ENCODE assay signal across 8 cellular contexts in genomic region chr21:39314155-39315027, GRCh38. TPM values are rescaled to one million over a fixed set of nuclear protein-coding genes. Genes with fewer than 3 reads are reported as not detected.
A peak's percentile ranks its signal among the peaks of the same experiment; 100 is the strongest.
DNase-seq lines count a peak whose midpoint lies in the region; ATAC-seq and TF ChIP-seq lines count a peak whose summit lies in the region.

No MANE protein-coding gene starts in this region.

- no TSS peak for BruUV-seq in IMR-90 (replicated peaks; lab: Mats Ljungman, UMichigan)

- peak overlapping the region; percentile 89 for H2AK9ac ChIP-seq in IMR-90 (replicated peaks; ENCODE audit: low read depth, low read length, poor library complexity)

- no peaks in the 10 kb centered on the region for H3K9me3 ChIP-seq in CD4-positive, alpha-beta T cell (ENCODE audit: control insufficient read depth, low read length)
- no peaks in the 10 kb centered on the region for H3K9me3 ChIP-seq in IMR-90 (ENCODE audit: control insufficient read depth, insufficient read depth, low read length)
- no peaks in the 10 kb centered on the region for H3K9me3 ChIP-seq in SJCRH30 (replicated peaks)
- H3K9me3 ChIP-seq in upper lobe of right lung = no peaks in the 10 kb centered on the region

- peaks cover 14 to 20% of the 10 kb centered on the region in 2 experiments for H3K79me1 ChIP-seq in IMR-90 (ENCODE audit: low read depth in 1 of 2, low read length in 2 of 2)

- TF ChIP-seq CTCF in CD4-positive, alpha-beta T cell (IDR thresholded peaks at IDR 0.05) = no peak
- no peak for TF ChIP-seq CTCF in IMR-90 (conservative IDR thresholded peaks at IDR 0.05; ENCODE audit: low read depth, low read length)
- TF ChIP-seq CTCF in upper lobe of right lung (IDR thresholded peaks at IDR 0.05) = no peak

- H3K56ac ChIP-seq in IMR-90 (ENCODE audit: extremely low read depth, insufficient read depth, low read length) = peak overlapping the region; percentile 76

- peak overlapping the region; percentile 69 for H3K9ac ChIP-seq in IMR-90 (ENCODE audit: low read depth, low read length)

- TF ChIP-seq POLR2A in IMR-90 (IDR thresholded peaks at IDR 0.05; ENCODE audit: low read depth, low read length) = no peak; the same call in 1 of the 2 replicates

- peak overlapping the region; percentile 79 for H3K14ac ChIP-seq in IMR-90 (replicated peaks; ENCODE audit: low read depth, low read length)

- H3K4me1 Mint-ChIP-seq in CD4-positive, alpha-beta T cell (ENCODE audit: low read depth) = peaks cover 44% of the 10 kb centered on the region

- peak overlapping the region; percentile 92 for H3K4me3 Mint-ChIP-seq in CD4-positive, alpha-beta T cell

- no peaks in the 10 kb centered on the region for H3K27me3 Mint-ChIP-seq in CD4-positive, alpha-beta T cell

- in situ Hi-C loops in IMR-90 (cut with MboI; ENCODE audit: low sequenced_read_pairs) = loop anchor here (5.0 kb wide), 1 partner anchor 73 kb away; no protein-coding TSS in a partner anchor

- H3K27ac Mint-ChIP-seq in CD4-positive, alpha-beta T cell = peak overlapping the region; percentile 91
- peak overlapping the region; percentile 92 to 93 for H3K27ac Mint-ChIP-seq in activated naive CD4-positive, alpha-beta T cell treated with anti-CD3 and anti-CD28 coated beads, Interleukin-2, amount 50 U/mL, for 72 hours

- DNase-seq in CD4-positive, alpha-beta T cell = peak in 8 of 10 experiments; percentile 18 to 47 (median 36)
- peak; percentile 65 for DNase-seq in IMR-90
- DNase-seq in SJCRH30 = peak; percentile 66 to 69
- DNase-seq in activated naive CD4-positive, alpha-beta T cell treated with anti-CD3 and anti-CD28 coated beads, Interleukin-2, amount 50 U/mL, for 72 hours (ENCODE audit: low spot score in 2 of 2) = peak; percentile 46 to 72
- peak; percentile 25 for DNase-seq in glomerular endothelial cell (ENCODE audit: extremely low read depth, low read depth, low spot score)
- DNase-seq in nucleus accumbens (lab: John Stamatoyannopoulos, UW) = peak in 46 of 56 donors; percentile 14 to 78 (median 59)
- no peak for DNase-seq in upper lobe of right lung

- CTCF ChIA-PET in CD4-positive, alpha-beta T cell (lab: Charles Lee) = interaction anchor here (1.0 to 1.7 kb wide), 2 partner anchors 67 to 74 kb away, joined by 3 to 4 read pairs; no protein-coding TSS in a partner anchor
- CTCF ChIA-PET in IMR-90 (lab: Yijun Ruan, JAX) = interaction anchor here (0.6 kb wide), 2 partner anchors 29 to 77 kb away, joined by 3 to 5 read pairs; no protein-coding TSS in a partner anchor

- H3K18ac ChIP-seq in IMR-90 (ENCODE audit: low read depth, low read length) = peak overlapping the region; percentile 31

- no peaks in the 10 kb centered on the region for H3K27me3 ChIP-seq in CD4-positive, alpha-beta T cell (ENCODE audit: control insufficient read depth, insufficient read depth, low read length)
- H3K27me3 ChIP-seq in IMR-90 (ENCODE audit: control insufficient read depth, insufficient read depth, low read length) (no peaks in the 10 kb centered on the region), SJCRH30 (no peaks in the 10 kb centered on the region), upper lobe of right lung (no peaks in the 10 kb centered on the region)

- peak overlapping the region; percentile 91 for H4K91ac ChIP-seq in IMR-90 (ENCODE audit: insufficient read depth, low read depth, low read length)

- 0% methylated on average over 2 of the region's 42 CpGs; no CpG with 5 or more reads in 1 of the 2 experiments for WGBS in IMR-90 (ENCODE audit: extremely low coverage in 2 of 2, insufficient read length in 1 of 2), 2 experiments

- peak overlapping the region; percentile 85 for H3K27ac ChIP-seq in CD4-positive, alpha-beta T cell (ENCODE audit: low read depth, low read length)
- H3K27ac ChIP-seq in IMR-90 (ENCODE audit: insufficient read depth, low read length) = peak overlapping the region; percentile 93
- peak overlapping the region; percentile 91 for H3K27ac ChIP-seq in SJCRH30
- peak overlapping the region; percentile 92 for H3K27ac ChIP-seq in upper lobe of right lung

- H3K9me1 ChIP-seq in IMR-90 (ENCODE audit: insufficient read depth, low read length) = peaks cover 9% of the 10 kb centered on the region; the same call in 1 of the 2 replicates

- POLR2A ChIA-PET in CD4-positive, alpha-beta T cell (lab: Charles Lee) = interaction anchor here (0.8 to 4.7 kb wide), 7 partner anchors 13 to 131 kb away, joined by 3 to 201 read pairs (median 19); partner anchors contain the start of genes HMGN1 and PSMG1
- POLR2A ChIA-PET in IMR-90 (lab: Charles Lee; ENCODE audit: unreplicated experiment) = interaction anchor here (0.6 to 1.7 kb wide), 2 partner anchors 16 to 77 kb away, joined by 3 to 4 read pairs; no protein-coding TSS in a partner anchor

- dilution Hi-C loops in IMR-90 (cut with HindIII; ENCODE audit: low sequenced_read_pairs, unreplicated experiment) = no loop called here

- H3K4me2 ChIP-seq in IMR-90 (ENCODE audit: low read depth, low read length) = peak overlapping the region; percentile 83

- peak overlapping the region; percentile 30; the same call in 1 of the 2 replicates for H2BK20ac ChIP-seq in IMR-90 (ENCODE audit: low read depth, low read length)

- peak overlapping the region; percentile 57; the same call in 1 of the 2 replicates for H2AK5ac ChIP-seq in IMR-90 (ENCODE audit: low read depth, low read length)

- peak overlapping the region; percentile 49 for H3K4me3 ChIP-seq in IMR-90 (ENCODE audit: insufficient read depth, low read depth, low read length)
- H3K4me3 ChIP-seq in SJCRH30 = peak overlapping the region; percentile 86
- H3K4me3 ChIP-seq in upper lobe of right lung = peak overlapping the region; percentile 83

- H3K36me3 ChIP-seq in IMR-90 (ENCODE audit: control insufficient read depth, insufficient read depth, low read length) (peaks cover 5% of the 10 kb centered on the region), SJCRH30 (peaks cover 9% of the 10 kb centered on the region; the same call in 1 of the 2 replicates), upper lobe of right lung (peaks cover 20% of the 10 kb centered on the region)

- no peak for TF ChIP-seq RAD21 in IMR-90 (IDR thresholded peaks at IDR 0.05; ENCODE audit: low read length)

- H4K5ac ChIP-seq in IMR-90 (ENCODE audit: low read depth, low read length) = peak overlapping the region; percentile 29

- H4K20me1 ChIP-seq in IMR-90 (ENCODE audit: insufficient read depth, low read length) = peaks cover 18% of the 10 kb centered on the region; the same call in 1 of the 2 replicates

- peak overlapping the region; percentile 37; the same call in 1 of the 3 replicates for H2BK15ac ChIP-seq in IMR-90 (ENCODE audit: low read depth, low read length)

- ATAC-seq in CD4-positive, alpha-beta T cell (ENCODE audit: poor library complexity) = peak; percentile 21
- ATAC-seq in GM21390 (IDR thresholded peaks at IDR 0.05; ENCODE audit: unreplicated experiment) (peak; percentile 11), IMR-90 (ENCODE audit: low read depth) (peak; percentile 44), upper lobe of right lung (peak; percentile 6)
- ATAC-seq in activated naive CD4-positive, alpha-beta T cell treated with anti-CD3 and anti-CD28 coated beads, Interleukin-2, amount 50 U/mL, for 72 hours = peak; percentile 39 to 72

- H2BK120ac ChIP-seq in IMR-90 (ENCODE audit: low read depth, low read length) = peak overlapping the region; percentile 58

- H3K4me1 ChIP-seq in IMR-90 (ENCODE audit: control insufficient read depth, insufficient read depth, low read length) (peaks cover 4% of the 10 kb centered on the region), SJCRH30 (peaks cover 6% of the 10 kb centered on the region), upper lobe of right lung (peaks cover 28% of the 10 kb centered on the region)

- peak overlapping the region; percentile 14 to 92 for H4K8ac ChIP-seq in IMR-90 (ENCODE audit: low read depth in 2 of 2, low read length in 2 of 2)

- peak overlapping the region; percentile 97 for H2AFZ ChIP-seq in IMR-90 (replicated peaks; ENCODE audit: low read length, poor library complexity)

- H2BK5ac ChIP-seq in IMR-90 (ENCODE audit: low read depth, low read length, poor library complexity, severe bottlenecking) = peak overlapping the region; percentile 98

- intact Hi-C loops in CD4-positive, alpha-beta T cell (cut with DNase I, micrococcal nuclease) = loop anchor here (5.0 to 10.0 kb wide), 4 partner anchors 130 to 1950 kb away; partner anchors contain the start of genes LCA5L (in 2 of the 2), DYRK1A (in 1 of the 2) and PSMG1 (in 1 of the 2)
- intact Hi-C loops in IMR-90 (cut with micrococcal nuclease) = loop anchor here (1.0 kb wide), 2 partner anchors 33 to 74 kb away; no protein-coding TSS in a partner anchor
- intact Hi-C loops in upper lobe of right lung (cut with DNase I) = loop anchor here (10.0 kb wide), 1 partner anchor 70 kb away; a partner anchor contains a TSS

- H3K4ac ChIP-seq in IMR-90 (ENCODE audit: low read depth, low read length) = peak overlapping the region; percentile 81

- no peaks in the 10 kb centered on the region for H3K9me3 Mint-ChIP-seq in CD4-positive, alpha-beta T cell
- H3K9me3 Mint-ChIP-seq in activated naive CD4-positive, alpha-beta T cell treated with anti-CD3 and anti-CD28 coated beads, Interleukin-2, amount 50 U/mL, for 72 hours = no peaks in the 10 kb centered on the region

- H3K23ac ChIP-seq in IMR-90 (ENCODE audit: low read depth, low read length) = peak overlapping the region; percentile 98

- peaks cover 38% of the 10 kb centered on the region for H3K36me3 Mint-ChIP-seq in CD4-positive, alpha-beta T cell (ENCODE audit: low read depth)
- H3K36me3 Mint-ChIP-seq in activated naive CD4-positive, alpha-beta T cell treated with anti-CD3 and anti-CD28 coated beads, Interleukin-2, amount 50 U/mL, for 72 hours = peaks cover 7 to 20% of the 10 kb centered on the region in 2 donors

TF ChIP-seq in IMR-90, 13 proteins besides CTCF, POLR2A, EP300 and RAD21 (continues in another document):
- no peak for TF ChIP-seq FOS (IDR thresholded peaks at IDR 0.05; ENCODE audit: low read depth, low read length)

RNA-seq across cellular contexts. Expression of gene BRWD1, which starts 1.0 kb away (rescaled TPM):
- 10 to 100 TPM; 84.7 to 92.2 TPM for total RNA-seq in CD4-positive, alpha-beta T cell
- total RNA-seq in IMR-90 (2012; rRNA removed) = 28.7 and 55.5 TPM in 2 replicates
- polyA plus RNA-seq in IMR-90 (2012; rRNA removed) = 5.8 and 6.7 TPM in 2 replicates
- 2.3 and 3.9 TPM in 2 replicates for polyA plus RNA-seq in IMR-90 (2012; cell fraction: cytosol; rRNA removed)
- 2.6 and 10.5 TPM in 2 replicates for polyA plus RNA-seq in IMR-90 (2012; cell fraction: nucleus; rRNA removed; ENCODE audit: low replicate concordance)
- total RNA-seq in SJCRH30 (2014; rRNA removed; shearing (Covaris generic)) = 45.5 and 49.8 TPM in 2 replicates
- 10 to 100 TPM; 29.3 to 46.7 TPM for total RNA-seq in activated naive CD4-positive, alpha-beta T cell treated with anti-CD3 and anti-CD28 coated beads, Interleukin-2, amount 50 U/mL, for 72 hours
- total RNA-seq in glomerular endothelial cell = 17.3 and 35.9 TPM in 2 replicates
- total RNA-seq in upper lobe of right lung = 40.5 TPM

RNA-seq across cellular contexts. Expression of gene HMGN1, which starts 34.5 kb away (rescaled TPM):
- 100 to 1,000 TPM; 256 to 262 TPM for total RNA-seq in CD4-positive, alpha-beta T cell
- total RNA-seq in IMR-90 (2012; rRNA removed) (55.2 and 234 TPM in 2 replicates), glomerular endothelial cell (187 and 221 TPM in 2 replicates), upper lobe of right lung (170 TPM)
- polyA plus RNA-seq in IMR-90 (2012; rRNA removed) = 136 and 155 TPM in 2 replicates
- polyA plus RNA-seq in IMR-90 (2012; cell fraction: cytosol; rRNA removed) = 56.5 and 68.4 TPM in 2 replicates
- 44.9 and 118 TPM in 2 replicates for polyA plus RNA-seq in IMR-90 (2012; cell fraction: nucleus; rRNA removed; ENCODE audit: low replicate concordance)
- total RNA-seq in SJCRH30 (2014; rRNA removed; shearing (Covaris generic)) = 448 and 469 TPM in 2 replicates
- total RNA-seq in activated naive CD4-positive, alpha-beta T cell treated with anti-CD3 and anti-CD28 coated beads, Interleukin-2, amount 50 U/mL, for 72 hours = 100 to 1,000 TPM; 402 to 437 TPM
